2 cellular contexts compared by ENCODE assay signal in the genomic region with DNA sequence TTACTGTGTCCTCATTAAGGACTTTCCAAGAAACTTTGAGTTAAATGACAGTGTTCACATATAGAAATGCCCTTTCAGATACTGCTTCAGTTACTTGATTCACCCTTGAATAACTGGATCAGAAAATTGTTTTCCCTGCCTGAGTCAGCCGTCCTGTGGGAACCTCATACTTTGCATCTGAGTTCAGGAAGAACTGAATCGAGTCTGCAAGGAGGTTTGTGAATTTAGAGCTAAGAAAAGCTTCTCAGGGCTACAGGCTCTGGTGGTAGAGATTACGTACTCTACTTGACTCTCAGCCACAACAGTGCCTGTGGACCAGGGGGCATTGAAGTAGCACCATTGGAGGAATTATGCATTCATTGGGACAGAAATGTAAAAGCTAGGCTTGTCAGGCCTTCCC.
TF ChIP-seq lines count a peak whose summit lies in the region.

No MANE protein-coding gene starts in this region.

TF ChIP-seq in IMR-90, 13 proteins besides CTCF, POLR2A, EP300 and RAD21:
- TF ChIP-seq FOS (IDR thresholded peaks at IDR 0.05; ENCODE audit: low read depth, low read length) (no peak), MXI1 (IDR thresholded peaks at IDR 0.05; ENCODE audit: borderline replicate concordance, low read depth, low read length) (no peak), MAZ (IDR thresholded peaks at IDR 0.05; ENCODE audit: borderline replicate concordance, low read depth, low read length) (no peak), NFE2L2 (IDR thresholded peaks at IDR 0.05; ENCODE audit: low read depth, low read length) (no peak), BHLHE40 (IDR thresholded peaks at IDR 0.05; ENCODE audit: low read depth, low read length) (no peak), RFX5 (IDR thresholded peaks at IDR 0.05; ENCODE audit: low read depth, low read length) (no peak), SMC3 (IDR thresholded peaks at IDR 0.05; ENCODE audit: low read depth, low read length) (no peak), RCOR1 (IDR thresholded peaks at IDR 0.05; ENCODE audit: insufficient replicate concordance, low read length) (no peak), CEBPB (IDR thresholded peaks at IDR 0.05; ENCODE audit: low read depth, low read length) (no peak), CHD1 (IDR thresholded peaks at IDR 0.05; ENCODE audit: low read depth, low read length) (no peak), MAFK (IDR thresholded peaks at IDR 0.05; ENCODE audit: low read depth, low read length) (no peak)
- TF ChIP-seq, protein P1, sequence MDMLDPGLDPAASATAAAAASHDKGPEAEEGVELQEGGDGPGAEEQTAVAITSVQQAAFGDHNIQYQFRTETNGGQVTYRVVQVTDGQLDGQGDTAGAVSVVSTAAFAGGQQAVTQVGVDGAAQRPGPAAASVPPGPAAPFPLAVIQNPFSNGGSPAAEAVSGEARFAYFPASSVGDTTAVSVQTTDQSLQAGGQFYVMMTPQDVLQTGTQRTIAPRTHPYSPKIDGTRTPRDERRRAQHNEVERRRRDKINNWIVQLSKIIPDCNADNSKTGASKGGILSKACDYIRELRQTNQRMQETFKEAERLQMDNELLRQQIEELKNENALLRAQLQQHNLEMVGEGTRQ (IDR thresholded peaks at IDR 0.05; ENCODE audit: low read depth, low read length), result no peak

TF ChIP-seq in H1, 55 proteins besides CTCF, POLR2A, EP300 and RAD21:
- TF ChIP-seq, protein P2, sequence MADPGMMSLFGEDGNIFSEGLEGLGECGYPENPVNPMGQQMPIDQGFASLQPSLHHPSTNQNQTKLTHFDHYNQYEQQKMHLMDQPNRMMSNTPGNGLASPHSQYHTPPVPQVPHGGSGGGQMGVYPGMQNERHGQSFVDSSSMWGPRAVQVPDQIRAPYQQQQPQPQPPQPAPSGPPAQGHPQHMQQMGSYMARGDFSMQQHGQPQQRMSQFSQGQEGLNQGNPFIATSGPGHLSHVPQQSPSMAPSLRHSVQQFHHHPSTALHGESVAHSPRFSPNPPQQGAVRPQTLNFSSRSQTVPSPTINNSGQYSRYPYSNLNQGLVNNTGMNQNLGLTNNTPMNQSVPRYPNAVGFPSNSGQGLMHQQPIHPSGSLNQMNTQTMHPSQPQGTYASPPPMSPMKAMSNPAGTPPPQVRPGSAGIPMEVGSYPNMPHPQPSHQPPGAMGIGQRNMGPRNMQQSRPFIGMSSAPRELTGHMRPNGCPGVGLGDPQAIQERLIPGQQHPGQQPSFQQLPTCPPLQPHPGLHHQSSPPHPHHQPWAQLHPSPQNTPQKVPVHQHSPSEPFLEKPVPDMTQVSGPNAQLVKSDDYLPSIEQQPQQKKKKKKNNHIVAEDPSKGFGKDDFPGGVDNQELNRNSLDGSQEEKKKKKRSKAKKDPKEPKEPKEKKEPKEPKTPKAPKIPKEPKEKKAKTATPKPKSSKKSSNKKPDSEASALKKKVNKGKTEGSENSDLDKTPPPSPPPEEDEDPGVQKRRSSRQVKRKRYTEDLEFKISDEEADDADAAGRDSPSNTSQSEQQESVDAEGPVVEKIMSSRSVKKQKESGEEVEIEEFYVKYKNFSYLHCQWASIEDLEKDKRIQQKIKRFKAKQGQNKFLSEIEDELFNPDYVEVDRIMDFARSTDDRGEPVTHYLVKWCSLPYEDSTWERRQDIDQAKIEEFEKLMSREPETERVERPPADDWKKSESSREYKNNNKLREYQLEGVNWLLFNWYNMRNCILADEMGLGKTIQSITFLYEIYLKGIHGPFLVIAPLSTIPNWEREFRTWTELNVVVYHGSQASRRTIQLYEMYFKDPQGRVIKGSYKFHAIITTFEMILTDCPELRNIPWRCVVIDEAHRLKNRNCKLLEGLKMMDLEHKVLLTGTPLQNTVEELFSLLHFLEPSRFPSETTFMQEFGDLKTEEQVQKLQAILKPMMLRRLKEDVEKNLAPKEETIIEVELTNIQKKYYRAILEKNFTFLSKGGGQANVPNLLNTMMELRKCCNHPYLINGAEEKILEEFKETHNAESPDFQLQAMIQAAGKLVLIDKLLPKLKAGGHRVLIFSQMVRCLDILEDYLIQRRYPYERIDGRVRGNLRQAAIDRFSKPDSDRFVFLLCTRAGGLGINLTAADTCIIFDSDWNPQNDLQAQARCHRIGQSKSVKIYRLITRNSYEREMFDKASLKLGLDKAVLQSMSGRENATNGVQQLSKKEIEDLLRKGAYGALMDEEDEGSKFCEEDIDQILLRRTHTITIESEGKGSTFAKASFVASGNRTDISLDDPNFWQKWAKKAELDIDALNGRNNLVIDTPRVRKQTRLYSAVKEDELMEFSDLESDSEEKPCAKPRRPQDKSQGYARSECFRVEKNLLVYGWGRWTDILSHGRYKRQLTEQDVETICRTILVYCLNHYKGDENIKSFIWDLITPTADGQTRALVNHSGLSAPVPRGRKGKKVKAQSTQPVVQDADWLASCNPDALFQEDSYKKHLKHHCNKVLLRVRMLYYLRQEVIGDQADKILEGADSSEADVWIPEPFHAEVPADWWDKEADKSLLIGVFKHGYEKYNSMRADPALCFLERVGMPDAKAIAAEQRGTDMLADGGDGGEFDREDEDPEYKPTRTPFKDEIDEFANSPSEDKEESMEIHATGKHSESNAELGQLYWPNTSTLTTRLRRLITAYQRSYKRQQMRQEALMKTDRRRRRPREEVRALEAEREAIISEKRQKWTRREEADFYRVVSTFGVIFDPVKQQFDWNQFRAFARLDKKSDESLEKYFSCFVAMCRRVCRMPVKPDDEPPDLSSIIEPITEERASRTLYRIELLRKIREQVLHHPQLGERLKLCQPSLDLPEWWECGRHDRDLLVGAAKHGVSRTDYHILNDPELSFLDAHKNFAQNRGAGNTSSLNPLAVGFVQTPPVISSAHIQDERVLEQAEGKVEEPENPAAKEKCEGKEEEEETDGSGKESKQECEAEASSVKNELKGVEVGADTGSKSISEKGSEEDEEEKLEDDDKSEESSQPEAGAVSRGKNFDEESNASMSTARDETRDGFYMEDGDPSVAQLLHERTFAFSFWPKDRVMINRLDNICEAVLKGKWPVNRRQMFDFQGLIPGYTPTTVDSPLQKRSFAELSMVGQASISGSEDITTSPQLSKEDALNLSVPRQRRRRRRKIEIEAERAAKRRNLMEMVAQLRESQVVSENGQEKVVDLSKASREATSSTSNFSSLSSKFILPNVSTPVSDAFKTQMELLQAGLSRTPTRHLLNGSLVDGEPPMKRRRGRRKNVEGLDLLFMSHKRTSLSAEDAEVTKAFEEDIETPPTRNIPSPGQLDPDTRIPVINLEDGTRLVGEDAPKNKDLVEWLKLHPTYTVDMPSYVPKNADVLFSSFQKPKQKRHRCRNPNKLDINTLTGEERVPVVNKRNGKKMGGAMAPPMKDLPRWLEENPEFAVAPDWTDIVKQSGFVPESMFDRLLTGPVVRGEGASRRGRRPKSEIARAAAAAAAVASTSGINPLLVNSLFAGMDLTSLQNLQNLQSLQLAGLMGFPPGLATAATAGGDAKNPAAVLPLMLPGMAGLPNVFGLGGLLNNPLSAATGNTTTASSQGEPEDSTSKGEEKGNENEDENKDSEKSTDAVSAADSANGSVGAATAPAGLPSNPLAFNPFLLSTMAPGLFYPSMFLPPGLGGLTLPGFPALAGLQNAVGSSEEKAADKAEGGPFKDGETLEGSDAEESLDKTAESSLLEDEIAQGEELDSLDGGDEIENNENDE (IDR thresholded peaks at IDR 0.05; ENCODE audit: insufficient replicate concordance, low read length), result no peak
- no peak for TF ChIP-seq CHD1 (IDR thresholded peaks at IDR 0.05; ENCODE audit: low read depth, low read length)
- no peak for TF ChIP-seq CBX8 (IDR thresholded peaks at IDR 0.05; ENCODE audit: borderline replicate concordance, low read depth, low read length)
- TF ChIP-seq SRF (IDR thresholded peaks at IDR 0.05; ENCODE audit: low read depth, low read length), result no peak
- TF ChIP-seq SAP30 (IDR thresholded peaks at IDR 0.05; ENCODE audit: insufficient read depth, insufficient replicate concordance, low read length), result no peak
- no peak for TF ChIP-seq POLR2AphosphoS5 (IDR thresholded peaks at IDR 0.05; ENCODE audit: low read depth, low read length)
- TF ChIP-seq CHD2 (IDR thresholded peaks at IDR 0.05; ENCODE audit: low read length), result no peak
- no peak for TF ChIP-seq TAF7 (optimal IDR thresholded peaks at IDR 0.05; ENCODE audit: borderline replicate concordance, low read depth, low read length)
- no peak for TF ChIP-seq FOSL1 (IDR thresholded peaks at IDR 0.05; ENCODE audit: insufficient read depth, low read depth, low read length)
- TF ChIP-seq NRF1 (IDR thresholded peaks at IDR 0.05; ENCODE audit: low read depth, low read length), result no peak
